1 cellular context compared by ENCODE assay signal in genomic region chr16:27333104-27333503, GRCh38.
TF ChIP-seq lines count a peak whose summit lies in the region.

No MANE protein-coding gene starts in this region.

TF ChIP-seq in endothelial cell of umbilical vein, 7 proteins besides CTCF, POLR2A, EP300 and RAD21 (continued from another document):
- TF ChIP-seq GATA2 (IDR thresholded peaks at IDR 0.05; ENCODE audit: insufficient read depth, insufficient read length, low read depth, low read length) (no peak), EZH2 (IDR thresholded peaks at IDR 0.05; ENCODE audit: borderline replicate concordance, low read depth, low read length, severe bottlenecking) (no peak), FOS (IDR thresholded peaks at IDR 0.05; ENCODE audit: borderline replicate concordance, insufficient read depth, low read length) (no peak)
